In genomic region chr4:108946237-108946636, GRCh38 we compare ENCODE assay signal across 5 cellular contexts.
"Had no signal": no experiment of that assay in that cellular context is flagged by ENCODE, and none has a peak within 500 bp of the region (broad histone marks: within the 10 kb centered on the region; RNA-seq: fewer than 3 reads in every experiment).

No MANE protein-coding gene starts in this region.

- H3K4me2 ChIP-seq: KMS-11 had no signal

- FAIRE-seq: HTR-8/SVneo had no signal

- H3K9ac ChIP-seq: KMS-11 had no signal

- DNase-seq: KBM-7, KG1 had no signal

- H3K27ac ChIP-seq: HL-60, KMS-11 had no signal
